ENCODE assay signal across 19 cellular contexts in genomic region chr6:153856929-153857376, GRCh38.
DNase-seq lines count a peak whose midpoint lies in the region; ATAC-seq, FAIRE-seq and TF ChIP-seq lines count a peak whose summit lies in the region.
"Had no signal": no experiment of that assay in that cellular context is flagged by ENCODE, and none has a peak within 500 bp of the region (broad histone marks: within the 10 kb centered on the region; RNA-seq: fewer than 3 reads in every experiment).

No MANE protein-coding gene starts in this region.

- peaks cover 2% of the 10 kb centered on the region for H3K9me3 Mint-ChIP-seq in chondrocyte (ENCODE audit: low read depth)

- no peak for FAIRE-seq in kidney (lab: Jason Lieb, UNC)
- FAIRE-seq: GM12891, H54 had no signal

- TF ChIP-seq CTCF in chondrocyte (IDR thresholded peaks at IDR 0.05) (no peak), kidney (IDR thresholded peaks at IDR 0.05; ENCODE audit: borderline replicate concordance, extremely low read depth, insufficient read depth) (no peak), testis (IDR thresholded peaks at IDR 0.05) (no peak), tibial nerve (IDR thresholded peaks at IDR 0.05) (no peak), ovary (IDR thresholded peaks at IDR 0.05) (no peak)

- TF ChIP-seq POLR2A in testis (IDR thresholded peaks at IDR 0.05): no peak
- TF ChIP-seq POLR2A in tibial nerve (IDR thresholded peaks at IDR 0.05): no peak
- TF ChIP-seq POLR2A in ovary (IDR thresholded peaks at IDR 0.05): no peak

- DNase-seq in chondrocyte (ENCODE audit: low spot score): peak; percentile 82
- DNase-seq in kidney: peak; percentile 73
- DNase-seq in posterior vena cava (ENCODE audit: low spot score): peak; percentile 74
- DNase-seq in testis: no peak
- DNase-seq in tibial nerve (ENCODE audit: low spot score in 2 of 2): no peak
- DNase-seq in ovary: no peak
- no peak for DNase-seq in activated CD4-positive, CD25-positive, alpha-beta regulatory T cell treated with anti-CD3 and anti-CD28 coated beads, Interleukin-2, amount 50 U/mL, for 72 hours
- DNase-seq: C1 segment of cervical spinal cord; Calu3; CD4-positive, alpha-beta memory T cell; COR-L47; DMS79 treated with DMSO at 0.1 percent for 48 hours; GF-D8; GOT3; HFFc6 had no signal

- H3K4me3 Mint-ChIP-seq in chondrocyte (ENCODE audit: unreplicated experiment): no peak overlapping the region
- H3K4me3 Mint-ChIP-seq: CD4-positive, alpha-beta memory T cell; HFFc6 had no signal

- H3K9me3 ChIP-seq in kidney (ENCODE audit: control insufficient read depth in 1 of 2, low read length in 2 of 2): no peaks in the 10 kb centered on the region
- H3K9me3 ChIP-seq in testis: no peaks in the 10 kb centered on the region
- H3K9me3 ChIP-seq in tibial nerve: peaks cover 0 to 7% (median 0%) of the 10 kb centered on the region in 4 donors
- H3K9me3 ChIP-seq in ovary: no peaks in the 10 kb centered on the region
- H3K9me3 ChIP-seq: HAP-1 had no signal

- H3K36me3 Mint-ChIP-seq in chondrocyte (ENCODE audit: low read depth): no peaks in the 10 kb centered on the region
- H3K36me3 Mint-ChIP-seq: CD4-positive, alpha-beta memory T cell had no signal

- H3K27me3 Mint-ChIP-seq in chondrocyte (ENCODE audit: low read depth): no peaks in the 10 kb centered on the region

- H3K4me1 Mint-ChIP-seq in chondrocyte (ENCODE audit: low read depth): no peaks in the 10 kb centered on the region
- H3K4me1 Mint-ChIP-seq: CD4-positive, alpha-beta memory T cell had no signal

- intact Hi-C loops in kidney (cut with DNase I) (no loop called here), posterior vena cava (cut with DNase I) (no loop called here), testis (cut with DNase I; ENCODE audit: low total_unique reads) (no loop called here), ovary (cut with DNase I) (no loop called here)

- no peak overlapping the region for H3K9ac ChIP-seq in kidney (ENCODE audit: low read length in 2 of 2)

- no peaks in the 10 kb centered on the region for H3K27me3 ChIP-seq in testis
- no peaks in the 10 kb centered on the region for H3K27me3 ChIP-seq in tibial nerve
- H3K27me3 ChIP-seq in ovary: no peaks in the 10 kb centered on the region

- no peak for ATAC-seq in HG03095 (IDR thresholded peaks at IDR 0.05; ENCODE audit: unreplicated experiment)

- 73% methylated on average over 12 of the region's 24 CpGs; no CpG with 5 or more reads in 1 of the 2 donors for WGBS in testis, 2 donors
- 91 to 94% methylated on average over 15 to 21 of the region's 24 CpGs for WGBS in tibial nerve, 2 donors
- 97% methylated on average over 19 to 24 of the region's 24 CpGs for WGBS in ovary, 3 donors

- H3K4me1 ChIP-seq in kidney (ENCODE audit: control insufficient read depth in 1 of 2, insufficient read depth in 1 of 2, low read depth in 1 of 2, low read length in 2 of 2): no peaks in the 10 kb centered on the region
- H3K4me1 ChIP-seq in testis: no peaks in the 10 kb centered on the region
- peaks cover 0 to 4% (median 0%) of the 10 kb centered on the region in 4 donors for H3K4me1 ChIP-seq in tibial nerve
- H3K4me1 ChIP-seq in ovary (ENCODE audit: insufficient read depth): no peaks in the 10 kb centered on the region
- H3K4me1 ChIP-seq: HAP-1 had no signal

- no peak overlapping the region for H3K27ac Mint-ChIP-seq in chondrocyte (ENCODE audit: unreplicated experiment)
- H3K27ac Mint-ChIP-seq: CD4-positive, alpha-beta memory T cell; HFFc6 had no signal

- H3K4me3 ChIP-seq in kidney (ENCODE audit: low read length in 2 of 2) (no peak overlapping the region), testis (peak overlapping the region; percentile 21 to 56), tibial nerve (no peak overlapping the region), ovary (no peak overlapping the region)
- H3K4me3 ChIP-seq: HAP-1 had no signal

- TF ChIP-seq EP300 in tibial nerve (IDR thresholded peaks at IDR 0.05) (no peak), ovary (IDR thresholded peaks at IDR 0.05) (no peak)

- H3K36me3 ChIP-seq in kidney (ENCODE audit: control insufficient read depth in 1 of 2, insufficient read depth in 2 of 2, low read length in 2 of 2) (no peaks in the 10 kb centered on the region), testis (ENCODE audit: low read depth, missing control alignments) (no peaks in the 10 kb centered on the region), tibial nerve (no peaks in the 10 kb centered on the region), ovary (no peaks in the 10 kb centered on the region)
- H3K36me3 ChIP-seq: HAP-1 had no signal

- no peak overlapping the region for H3K27ac ChIP-seq in kidney (ENCODE audit: low read depth in 2 of 2, low read length in 2 of 2)
- no peak overlapping the region for H3K27ac ChIP-seq in testis
- H3K27ac ChIP-seq in tibial nerve: no peak overlapping the region
- H3K27ac ChIP-seq in ovary: no peak overlapping the region

Comparison
In these comparisons a context has a peak if more than half of its experiments do, and no peak if none do; other contexts are left out.
1. DNase-seq: peak in chondrocyte (single experiment), kidney (single experiment) and posterior vena cava (single experiment); none in testis (single experiment), tibial nerve (0 of 2), ovary (0 of 5) and activated CD4-positive, CD25-positive, alpha-beta regulatory T cell treated with anti-CD3 and anti-CD28 coated beads, Interleukin-2, amount 50 U/mL, for 72 hours (single experiment).
2. H3K4me3 ChIP-seq: peak in testis (2 of 2); none in kidney (0 of 2), tibial nerve (0 of 4) and ovary (single experiment).